In the genomic region with DNA sequence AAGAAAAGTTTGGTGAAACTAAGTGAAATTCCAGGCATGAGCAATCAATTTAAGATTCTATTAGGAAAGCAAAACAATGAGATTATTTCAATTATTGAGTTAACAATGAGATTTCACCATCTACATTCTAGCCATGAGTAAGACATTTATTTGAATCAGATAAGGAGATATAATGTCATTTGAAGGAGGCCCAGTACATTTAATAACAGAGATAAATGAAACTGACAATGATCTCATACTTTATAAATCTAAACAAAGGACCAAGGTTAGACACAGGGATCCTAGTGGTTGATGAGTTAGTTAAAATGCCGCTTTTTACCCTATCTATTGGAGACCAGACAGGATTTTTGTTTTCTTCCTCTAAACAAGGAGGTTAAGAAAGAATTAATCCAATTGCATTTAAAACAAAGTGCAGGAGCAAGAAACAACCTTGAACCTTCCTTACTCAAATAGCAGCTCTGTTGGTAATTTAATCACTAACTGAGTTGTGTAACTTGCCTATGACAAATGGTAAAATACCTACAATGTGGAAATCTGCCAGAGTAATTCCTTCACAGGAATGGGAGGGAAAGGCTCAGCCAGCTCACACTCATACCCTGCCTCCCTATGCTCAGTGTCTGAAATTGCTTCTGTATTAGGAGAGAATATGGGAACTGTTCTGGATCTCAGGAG, we compare ENCODE assay signal across 1 cellular context.
TF ChIP-seq lines count a peak whose summit lies in the region.

No MANE protein-coding gene starts in this region.

TF ChIP-seq in HepG2, 621 proteins besides CTCF, POLR2A, EP300 and RAD21 (continued from another document and continues in another):
- TF ChIP-seq SPEN (CRISPR knock-in tag; IDR thresholded peaks at IDR 0.05; ENCODE audit: low read depth) = 0 out of 2 replicates have a peak, but pooled peaks have one; percentile 14
- TF ChIP-seq RFXAP (CRISPR knock-in tag; IDR thresholded peaks at IDR 0.05; ENCODE audit: borderline replicate concordance) = no peak
- TF ChIP-seq ZNF343 (CRISPR knock-in tag; IDR thresholded peaks at IDR 0.05) = no peak
- TF ChIP-seq TCF7 (IDR thresholded peaks at IDR 0.05; ENCODE audit: low read depth) = peak; percentile 71
- TF ChIP-seq, protein P1, sequence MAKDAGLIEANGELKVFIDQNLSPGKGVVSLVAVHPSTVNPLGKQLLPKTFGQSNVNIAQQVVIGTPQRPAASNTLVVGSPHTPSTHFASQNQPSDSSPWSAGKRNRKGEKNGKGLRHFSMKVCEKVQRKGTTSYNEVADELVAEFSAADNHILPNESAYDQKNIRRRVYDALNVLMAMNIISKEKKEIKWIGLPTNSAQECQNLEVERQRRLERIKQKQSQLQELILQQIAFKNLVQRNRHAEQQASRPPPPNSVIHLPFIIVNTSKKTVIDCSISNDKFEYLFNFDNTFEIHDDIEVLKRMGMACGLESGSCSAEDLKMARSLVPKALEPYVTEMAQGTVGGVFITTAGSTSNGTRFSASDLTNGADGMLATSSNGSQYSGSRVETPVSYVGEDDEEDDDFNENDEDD (CRISPR knock-in tag; IDR thresholded peaks at IDR 0.05; ENCODE audit: borderline replicate concordance) = peak; percentile 77; the same call in 1 of the 2 replicates
- TF ChIP-seq, protein P2, sequence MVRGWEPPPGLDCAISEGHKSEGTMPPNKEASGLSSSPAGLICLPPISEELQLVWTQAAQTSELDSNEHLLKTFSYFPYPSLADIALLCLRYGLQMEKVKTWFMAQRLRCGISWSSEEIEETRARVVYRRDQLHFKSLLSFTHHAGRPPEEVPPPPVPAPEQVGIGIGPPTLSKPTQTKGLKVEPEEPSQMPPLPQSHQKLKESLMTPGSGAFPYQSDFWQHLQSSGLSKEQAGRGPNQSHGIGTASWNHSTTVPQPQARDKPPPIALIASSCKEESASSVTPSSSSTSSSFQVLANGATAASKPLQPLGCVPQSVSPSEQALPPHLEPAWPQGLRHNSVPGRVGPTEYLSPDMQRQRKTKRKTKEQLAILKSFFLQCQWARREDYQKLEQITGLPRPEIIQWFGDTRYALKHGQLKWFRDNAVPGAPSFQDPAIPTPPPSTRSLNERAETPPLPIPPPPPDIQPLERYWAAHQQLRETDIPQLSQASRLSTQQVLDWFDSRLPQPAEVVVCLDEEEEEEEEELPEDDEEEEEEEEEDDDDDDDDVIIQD (CRISPR knock-in tag; IDR thresholded peaks at IDR 0.05; ENCODE audit: low read depth) = peak; percentile 88; the same call in 1 of the 2 replicates
- TF ChIP-seq RBAK (CRISPR knock-in tag; IDR thresholded peaks at IDR 0.05) = no peak
- TF ChIP-seq, protein P3, sequence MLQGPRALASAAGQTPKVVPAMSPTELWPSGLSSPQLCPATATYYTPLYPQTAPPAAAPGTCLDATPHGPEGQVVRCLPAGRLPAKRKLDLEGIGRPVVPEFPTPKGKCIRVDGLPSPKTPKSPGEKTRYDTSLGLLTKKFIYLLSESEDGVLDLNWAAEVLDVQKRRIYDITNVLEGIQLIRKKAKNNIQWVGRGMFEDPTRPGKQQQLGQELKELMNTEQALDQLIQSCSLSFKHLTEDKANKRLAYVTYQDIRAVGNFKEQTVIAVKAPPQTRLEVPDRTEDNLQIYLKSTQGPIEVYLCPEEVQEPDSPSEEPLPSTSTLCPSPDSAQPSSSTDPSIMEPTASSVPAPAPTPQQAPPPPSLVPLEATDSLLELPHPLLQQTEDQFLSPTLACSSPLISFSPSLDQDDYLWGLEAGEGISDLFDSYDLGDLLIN (CRISPR knock-in tag; IDR thresholded peaks at IDR 0.05; ENCODE audit: borderline replicate concordance) = no peak
- TF ChIP-seq, protein P4, sequence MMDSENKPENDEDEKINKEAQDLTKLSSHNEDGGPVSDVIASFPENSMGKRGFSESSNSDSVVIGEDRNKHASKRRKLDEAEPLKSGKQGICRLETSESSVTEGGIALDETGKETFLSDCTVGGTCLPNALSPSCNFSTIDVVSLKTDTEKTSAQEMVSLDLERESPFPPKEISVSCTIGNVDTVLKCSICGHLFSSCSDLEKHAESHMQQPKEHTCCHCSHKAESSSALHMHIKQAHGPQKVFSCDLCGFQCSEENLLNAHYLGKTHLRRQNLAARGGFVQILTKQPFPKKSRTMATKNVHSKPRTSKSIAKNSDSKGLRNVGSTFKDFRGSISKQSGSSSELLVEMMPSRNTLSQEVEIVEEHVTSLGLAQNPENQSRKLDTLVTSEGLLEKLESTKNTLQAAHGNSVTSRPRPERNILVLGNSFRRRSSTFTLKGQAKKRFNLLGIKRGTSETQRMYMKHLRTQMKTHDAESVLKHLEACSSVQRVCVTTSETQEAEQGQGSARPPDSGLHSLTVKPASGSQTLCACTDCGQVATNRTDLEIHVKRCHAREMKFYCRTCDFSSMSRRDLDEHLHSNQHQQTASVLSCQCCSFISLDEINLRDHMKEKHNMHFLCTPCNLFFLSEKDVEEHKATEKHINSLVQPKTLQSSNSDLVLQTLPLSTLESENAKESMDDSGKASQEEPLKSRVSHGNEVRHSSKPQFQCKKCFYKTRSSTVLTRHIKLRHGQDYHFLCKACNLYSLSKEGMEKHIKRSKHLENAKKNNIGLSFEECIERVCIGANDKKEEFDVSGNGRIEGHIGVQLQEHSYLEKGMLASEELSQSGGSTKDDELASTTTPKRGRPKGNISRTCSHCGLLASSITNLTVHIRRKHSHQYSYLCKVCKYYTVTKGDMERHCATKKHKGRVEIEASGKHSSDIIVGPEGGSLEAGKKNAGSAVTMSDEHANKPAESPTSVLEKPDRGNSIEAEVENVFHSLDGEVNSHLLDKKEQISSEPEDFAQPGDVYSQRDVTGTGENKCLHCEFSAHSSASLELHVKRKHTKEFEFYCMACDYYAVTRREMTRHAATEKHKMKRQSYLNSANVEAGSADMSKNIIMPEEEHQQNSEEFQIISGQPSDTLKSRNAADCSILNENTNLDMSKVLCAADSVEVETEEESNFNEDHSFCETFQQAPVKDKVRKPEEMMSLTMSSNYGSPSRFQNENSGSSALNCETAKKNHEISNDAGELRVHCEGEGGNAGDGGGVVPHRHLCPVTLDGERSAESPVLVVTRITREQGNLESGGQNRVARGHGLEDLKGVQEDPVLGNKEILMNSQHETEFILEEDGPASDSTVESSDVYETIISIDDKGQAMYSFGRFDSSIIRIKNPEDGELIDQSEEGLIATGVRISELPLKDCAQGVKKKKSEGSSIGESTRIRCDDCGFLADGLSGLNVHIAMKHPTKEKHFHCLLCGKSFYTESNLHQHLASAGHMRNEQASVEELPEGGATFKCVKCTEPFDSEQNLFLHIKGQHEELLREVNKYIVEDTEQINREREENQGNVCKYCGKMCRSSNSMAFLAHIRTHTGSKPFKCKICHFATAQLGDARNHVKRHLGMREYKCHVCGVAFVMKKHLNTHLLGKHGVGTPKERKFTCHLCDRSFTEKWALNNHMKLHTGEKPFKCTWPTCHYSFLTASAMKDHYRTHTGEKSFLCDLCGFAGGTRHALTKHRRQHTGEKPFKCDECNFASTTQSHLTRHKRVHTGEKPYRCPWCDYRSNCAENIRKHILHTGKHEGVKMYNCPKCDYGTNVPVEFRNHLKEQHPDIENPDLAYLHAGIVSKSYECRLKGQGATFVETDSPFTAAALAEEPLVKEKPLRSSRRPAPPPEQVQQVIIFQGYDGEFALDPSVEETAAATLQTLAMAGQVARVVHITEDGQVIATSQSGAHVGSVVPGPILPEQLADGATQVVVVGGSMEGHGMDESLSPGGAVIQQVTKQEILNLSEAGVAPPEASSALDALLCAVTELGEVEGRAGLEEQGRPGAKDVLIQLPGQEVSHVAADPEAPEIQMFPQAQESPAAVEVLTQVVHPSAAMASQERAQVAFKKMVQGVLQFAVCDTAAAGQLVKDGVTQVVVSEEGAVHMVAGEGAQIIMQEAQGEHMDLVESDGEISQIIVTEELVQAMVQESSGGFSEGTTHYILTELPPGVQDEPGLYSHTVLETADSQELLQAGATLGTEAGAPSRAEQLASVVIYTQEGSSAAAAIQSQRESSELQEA (CRISPR knock-in tag; IDR thresholded peaks at IDR 0.05; ENCODE audit: not compliant biosample characterization) = no peak
- no peak for TF ChIP-seq TOE1 (CRISPR knock-in tag; IDR thresholded peaks at IDR 0.05)
- TF ChIP-seq PPARG (CRISPR knock-in tag; conservative IDR thresholded peaks at IDR 0.05) = peak; percentile 93
- TF ChIP-seq, protein P5, sequence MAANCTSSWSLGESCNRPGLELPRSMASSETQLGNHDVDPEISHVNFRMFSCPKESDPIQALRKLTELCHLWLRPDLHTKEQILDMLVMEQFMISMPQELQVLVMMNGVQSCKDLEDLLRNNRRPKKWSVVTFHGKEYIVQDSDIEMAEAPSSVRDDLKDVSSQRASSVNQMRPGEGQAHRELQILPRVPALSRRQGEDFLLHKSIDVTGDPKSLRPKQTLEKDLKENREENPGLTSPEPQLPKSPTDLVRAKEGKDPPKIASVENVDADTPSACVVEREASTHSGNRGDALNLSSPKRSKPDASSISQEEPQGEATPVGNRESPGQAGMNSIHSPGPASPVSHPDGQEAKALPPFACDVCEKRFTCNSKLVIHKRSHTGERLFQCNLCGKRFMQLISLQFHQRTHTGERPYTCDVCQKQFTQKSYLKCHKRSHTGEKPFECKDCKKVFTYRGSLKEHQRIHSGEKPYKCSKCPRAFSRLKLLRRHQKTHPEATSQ (CRISPR knock-in tag; IDR thresholded peaks at IDR 0.05; ENCODE audit: borderline replicate concordance) = no peak
- peak; percentile 78 for TF ChIP-seq LCORL (IDR thresholded peaks at IDR 0.05)
- peak; percentile 62 for TF ChIP-seq LCORL (CRISPR knock-in tag; IDR thresholded peaks at IDR 0.05)
- TF ChIP-seq, protein P6, sequence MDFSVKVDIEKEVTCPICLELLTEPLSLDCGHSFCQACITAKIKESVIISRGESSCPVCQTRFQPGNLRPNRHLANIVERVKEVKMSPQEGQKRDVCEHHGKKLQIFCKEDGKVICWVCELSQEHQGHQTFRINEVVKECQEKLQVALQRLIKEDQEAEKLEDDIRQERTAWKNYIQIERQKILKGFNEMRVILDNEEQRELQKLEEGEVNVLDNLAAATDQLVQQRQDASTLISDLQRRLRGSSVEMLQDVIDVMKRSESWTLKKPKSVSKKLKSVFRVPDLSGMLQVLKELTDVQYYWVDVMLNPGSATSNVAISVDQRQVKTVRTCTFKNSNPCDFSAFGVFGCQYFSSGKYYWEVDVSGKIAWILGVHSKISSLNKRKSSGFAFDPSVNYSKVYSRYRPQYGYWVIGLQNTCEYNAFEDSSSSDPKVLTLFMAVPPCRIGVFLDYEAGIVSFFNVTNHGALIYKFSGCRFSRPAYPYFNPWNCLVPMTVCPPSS (IDR thresholded peaks at IDR 0.05) = no peak
- peak; percentile 95 for TF ChIP-seq FOXJ3 (CRISPR knock-in tag; IDR thresholded peaks at IDR 0.05; ENCODE audit: borderline replicate concordance)
- TF ChIP-seq CENPX (CRISPR knock-in tag; IDR thresholded peaks at IDR 0.05) = no peak
- no peak for TF ChIP-seq ZFP41 (CRISPR knock-in tag; IDR thresholded peaks at IDR 0.05; ENCODE audit: borderline replicate concordance)
- TF ChIP-seq MAF1 (CRISPR knock-in tag; IDR thresholded peaks at IDR 0.05; ENCODE audit: borderline replicate concordance) = no peak
- TF ChIP-seq, protein P7, sequence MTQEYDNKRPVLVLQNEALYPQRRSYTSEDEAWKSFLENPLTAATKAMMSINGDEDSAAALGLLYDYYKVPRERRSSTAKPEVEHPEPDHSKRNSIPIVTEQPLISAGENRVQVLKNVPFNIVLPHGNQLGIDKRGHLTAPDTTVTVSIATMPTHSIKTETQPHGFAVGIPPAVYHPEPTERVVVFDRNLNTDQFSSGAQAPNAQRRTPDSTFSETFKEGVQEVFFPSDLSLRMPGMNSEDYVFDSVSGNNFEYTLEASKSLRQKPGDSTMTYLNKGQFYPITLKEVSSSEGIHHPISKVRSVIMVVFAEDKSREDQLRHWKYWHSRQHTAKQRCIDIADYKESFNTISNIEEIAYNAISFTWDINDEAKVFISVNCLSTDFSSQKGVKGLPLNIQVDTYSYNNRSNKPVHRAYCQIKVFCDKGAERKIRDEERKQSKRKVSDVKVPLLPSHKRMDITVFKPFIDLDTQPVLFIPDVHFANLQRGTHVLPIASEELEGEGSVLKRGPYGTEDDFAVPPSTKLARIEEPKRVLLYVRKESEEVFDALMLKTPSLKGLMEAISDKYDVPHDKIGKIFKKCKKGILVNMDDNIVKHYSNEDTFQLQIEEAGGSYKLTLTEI (CRISPR knock-in tag; conservative IDR thresholded peaks at IDR 0.05) = no peak
- TF ChIP-seq, protein P8, sequence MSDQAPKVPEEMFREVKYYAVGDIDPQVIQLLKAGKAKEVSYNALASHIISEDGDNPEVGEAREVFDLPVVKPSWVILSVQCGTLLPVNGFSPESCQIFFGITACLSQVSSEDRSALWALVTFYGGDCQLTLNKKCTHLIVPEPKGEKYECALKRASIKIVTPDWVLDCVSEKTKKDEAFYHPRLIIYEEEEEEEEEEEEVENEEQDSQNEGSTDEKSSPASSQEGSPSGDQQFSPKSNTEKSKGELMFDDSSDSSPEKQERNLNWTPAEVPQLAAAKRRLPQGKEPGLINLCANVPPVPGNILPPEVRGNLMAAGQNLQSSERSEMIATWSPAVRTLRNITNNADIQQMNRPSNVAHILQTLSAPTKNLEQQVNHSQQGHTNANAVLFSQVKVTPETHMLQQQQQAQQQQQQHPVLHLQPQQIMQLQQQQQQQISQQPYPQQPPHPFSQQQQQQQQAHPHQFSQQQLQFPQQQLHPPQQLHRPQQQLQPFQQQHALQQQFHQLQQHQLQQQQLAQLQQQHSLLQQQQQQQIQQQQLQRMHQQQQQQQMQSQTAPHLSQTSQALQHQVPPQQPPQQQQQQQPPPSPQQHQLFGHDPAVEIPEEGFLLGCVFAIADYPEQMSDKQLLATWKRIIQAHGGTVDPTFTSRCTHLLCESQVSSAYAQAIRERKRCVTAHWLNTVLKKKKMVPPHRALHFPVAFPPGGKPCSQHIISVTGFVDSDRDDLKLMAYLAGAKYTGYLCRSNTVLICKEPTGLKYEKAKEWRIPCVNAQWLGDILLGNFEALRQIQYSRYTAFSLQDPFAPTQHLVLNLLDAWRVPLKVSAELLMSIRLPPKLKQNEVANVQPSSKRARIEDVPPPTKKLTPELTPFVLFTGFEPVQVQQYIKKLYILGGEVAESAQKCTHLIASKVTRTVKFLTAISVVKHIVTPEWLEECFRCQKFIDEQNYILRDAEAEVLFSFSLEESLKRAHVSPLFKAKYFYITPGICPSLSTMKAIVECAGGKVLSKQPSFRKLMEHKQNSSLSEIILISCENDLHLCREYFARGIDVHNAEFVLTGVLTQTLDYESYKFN (CRISPR knock-in tag; conservative IDR thresholded peaks at IDR 0.05) = peak; percentile 93
- TF ChIP-seq ZSCAN25 (CRISPR knock-in tag; IDR thresholded peaks at IDR 0.05) = no peak
- TF ChIP-seq HMG20A (CRISPR knock-in tag; IDR thresholded peaks at IDR 0.05; ENCODE audit: borderline replicate concordance) = peak; percentile 97
- TF ChIP-seq, protein P9, sequence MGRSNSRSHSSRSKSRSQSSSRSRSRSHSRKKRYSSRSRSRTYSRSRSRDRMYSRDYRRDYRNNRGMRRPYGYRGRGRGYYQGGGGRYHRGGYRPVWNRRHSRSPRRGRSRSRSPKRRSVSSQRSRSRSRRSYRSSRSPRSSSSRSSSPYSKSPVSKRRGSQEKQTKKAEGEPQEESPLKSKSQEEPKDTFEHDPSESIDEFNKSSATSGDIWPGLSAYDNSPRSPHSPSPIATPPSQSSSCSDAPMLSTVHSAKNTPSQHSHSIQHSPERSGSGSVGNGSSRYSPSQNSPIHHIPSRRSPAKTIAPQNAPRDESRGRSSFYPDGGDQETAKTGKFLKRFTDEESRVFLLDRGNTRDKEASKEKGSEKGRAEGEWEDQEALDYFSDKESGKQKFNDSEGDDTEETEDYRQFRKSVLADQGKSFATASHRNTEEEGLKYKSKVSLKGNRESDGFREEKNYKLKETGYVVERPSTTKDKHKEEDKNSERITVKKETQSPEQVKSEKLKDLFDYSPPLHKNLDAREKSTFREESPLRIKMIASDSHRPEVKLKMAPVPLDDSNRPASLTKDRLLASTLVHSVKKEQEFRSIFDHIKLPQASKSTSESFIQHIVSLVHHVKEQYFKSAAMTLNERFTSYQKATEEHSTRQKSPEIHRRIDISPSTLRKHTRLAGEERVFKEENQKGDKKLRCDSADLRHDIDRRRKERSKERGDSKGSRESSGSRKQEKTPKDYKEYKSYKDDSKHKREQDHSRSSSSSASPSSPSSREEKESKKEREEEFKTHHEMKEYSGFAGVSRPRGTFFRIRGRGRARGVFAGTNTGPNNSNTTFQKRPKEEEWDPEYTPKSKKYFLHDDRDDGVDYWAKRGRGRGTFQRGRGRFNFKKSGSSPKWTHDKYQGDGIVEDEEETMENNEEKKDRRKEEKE (IDR thresholded peaks at IDR 0.05) = no peak
- no peak for TF ChIP-seq SNAPC2 (CRISPR knock-in tag; IDR thresholded peaks at IDR 0.05)
- TF ChIP-seq THAP11 (CRISPR knock-in tag; IDR thresholded peaks at IDR 0.05) = peak; percentile 73
- TF ChIP-seq GATAD2A (CRISPR knock-in tag; IDR thresholded peaks at IDR 0.05) = peak; percentile 97
